Comparison of ENCODE assay signal across 30 cellular contexts in genomic region chr7:71574153-71574894, GRCh38.
"Had no signal": no experiment of that assay in that cellular context is flagged by ENCODE, and none has a peak within 500 bp of the region (broad histone marks: within the 10 kb centered on the region; RNA-seq: fewer than 3 reads in every experiment).

No MANE protein-coding gene starts in this region.

- H3K4me3 ChIP-seq: gastroesophageal sphincter, hepatocyte, left ventricle myocardium inferior, pancreas, prostate gland, sigmoid colon, upper lobe of right lung had no signal

- H3K4me3 Mint-ChIP-seq: activated CD4-positive, alpha-beta memory T cell treated with anti-CD3 and anti-CD28 coated beads for 36 hours; activated CD4-positive, alpha-beta T cell treated with anti-CD3 and anti-CD28 coated beads, Interleukin-2, amount 10 ng/mL, durations not matched to agents 24 days and 14 days; activated T-cell treated with anti-CD3 and anti-CD28 coated beads, Interleukin-2, amount 50 U/mL, for 24 hours; effector memory CD8-positive, alpha-beta T cell; nephron progenitor cell; stimulated activated effector memory CD8-positive, alpha-beta T cell treated with anti-CD3 and anti-CD28 coated beads, Interleukin-12 subunit alpha, Interleukin-12 subunit beta, amount 100 ng/mL, for 72 hours; stimulated activated naive CD8-positive, alpha-beta T cell treated with anti-CD3 and anti-CD28 coated beads, Interleukin-15, amount 100 ng/mL, for 72 hours; T-helper 17 cell had no signal

- H3K4me2 ChIP-seq: hepatocyte had no signal

- H3K27me3 Mint-ChIP-seq: activated CD4-positive, alpha-beta memory T cell treated with anti-CD3 and anti-CD28 coated beads for 36 hours; activated CD4-positive, alpha-beta T cell treated with anti-CD3 and anti-CD28 coated beads, Interleukin-2, amount 10 ng/mL, durations not matched to agents 24 days and 14 days; activated T-cell treated with anti-CD3 and anti-CD28 coated beads, Interleukin-2, amount 50 U/mL, for 24 hours; effector memory CD8-positive, alpha-beta T cell; stimulated activated naive CD8-positive, alpha-beta T cell treated with anti-CD3 and anti-CD28 coated beads, Interleukin-15, amount 100 ng/mL, for 72 hours; T-helper 17 cell had no signal

- H2AFZ ChIP-seq: hepatocyte had no signal

- H3K4me1 Mint-ChIP-seq: activated CD4-positive, alpha-beta T cell treated with anti-CD3 and anti-CD28 coated beads, Interleukin-2, amount 10 ng/mL, durations not matched to agents 24 days and 14 days; stimulated activated effector memory CD8-positive, alpha-beta T cell treated with anti-CD3 and anti-CD28 coated beads, Interleukin-12 subunit alpha, Interleukin-12 subunit beta, amount 100 ng/mL, for 72 hours; stimulated activated naive CD8-positive, alpha-beta T cell treated with anti-CD3 and anti-CD28 coated beads, Interleukin-15, amount 100 ng/mL, for 72 hours; T-helper 17 cell had no signal

- H3K36me3 ChIP-seq: brain microvascular endothelial cell, left ventricle myocardium inferior, pancreas, prostate gland, upper lobe of right lung, WERI-Rb-1 had no signal

- H3K79me2 ChIP-seq: hepatocyte had no signal

- H3K27ac ChIP-seq: brain microvascular endothelial cell, gastroesophageal sphincter, hepatocyte, left ventricle myocardium inferior, pancreas, prostate gland, sigmoid colon, upper lobe of right lung, WERI-Rb-1 had no signal

- H3K4me1 ChIP-seq: gastroesophageal sphincter, left ventricle myocardium inferior, pancreas, prostate gland, sigmoid colon, upper lobe of right lung had no signal

- H3K27ac Mint-ChIP-seq: activated CD4-positive, alpha-beta memory T cell treated with anti-CD3 and anti-CD28 coated beads for 36 hours; activated CD4-positive, alpha-beta T cell treated with anti-CD3 and anti-CD28 coated beads, Interleukin-2, amount 10 ng/mL, durations not matched to agents 24 days and 14 days; activated T-cell treated with anti-CD3 and anti-CD28 coated beads, Interleukin-2, amount 50 U/mL, for 24 hours; effector memory CD8-positive, alpha-beta T cell; nephron progenitor cell; stimulated activated effector memory CD8-positive, alpha-beta T cell treated with anti-CD3 and anti-CD28 coated beads, Interleukin-12 subunit alpha, Interleukin-12 subunit beta, amount 100 ng/mL, for 72 hours; stimulated activated naive CD8-positive, alpha-beta T cell treated with anti-CD3 and anti-CD28 coated beads, Interleukin-15, amount 100 ng/mL, for 72 hours; T-helper 17 cell had no signal

- DNase-seq: activated CD4-positive, alpha-beta memory T cell treated with anti-CD3 and anti-CD28 coated beads for 36 hours; activated CD4-positive, alpha-beta T cell treated with anti-CD3 and anti-CD28 coated beads, Interleukin-2, amount 10 ng/mL, durations not matched to agents 24 days and 14 days; activated CD4-positive, CD25-positive, alpha-beta regulatory T cell treated with anti-CD3 and anti-CD28 coated beads, Interleukin-2, amount 50 U/mL, for 72 hours; activated CD8-positive, alpha-beta memory T cell treated with anti-CD3 and anti-CD28 coated beads, Interleukin-2, amount 50 U/mL, for 48 hours; activated gamma-delta T cell; activated naive CD4-positive, alpha-beta T cell treated with anti-CD3 and anti-CD28 coated beads, Interleukin-2, amount 50 U/mL, for 16 hours; activated T-cell treated with anti-CD3 and anti-CD28 coated beads, Interleukin-2, amount 50 U/mL, for 24 hours; amniotic stem cell; brain microvascular endothelial cell; caudate nucleus; cortex of kidney; effector memory CD8-positive, alpha-beta T cell; erythroblast; left ventricle myocardium inferior; nephron progenitor cell; nucleus accumbens; pancreas; sigmoid colon; small intestine; stimulated activated CD4-positive, alpha-beta T cell treated with anti-CD3 and anti-CD28 coated beads, Interleukin-4, amount 100 ng/mL, for 24 hours; stimulated activated naive CD8-positive, alpha-beta T cell treated with anti-CD3 and anti-CD28 coated beads, Interleukin-15, amount 100 ng/mL, for 72 hours; substantia nigra; T-helper 17 cell; T1000; upper lobe of right lung; WERI-Rb-1 had no signal

- H3K9me3 ChIP-seq: gastroesophageal sphincter, left ventricle myocardium inferior, pancreas, prostate gland, sigmoid colon, upper lobe of right lung had no signal

- H3K36me3 Mint-ChIP-seq: activated CD4-positive, alpha-beta memory T cell treated with anti-CD3 and anti-CD28 coated beads for 36 hours; stimulated activated effector memory CD8-positive, alpha-beta T cell treated with anti-CD3 and anti-CD28 coated beads, Interleukin-12 subunit alpha, Interleukin-12 subunit beta, amount 100 ng/mL, for 72 hours had no signal

- H3K27me3 ChIP-seq: brain microvascular endothelial cell, gastroesophageal sphincter, hepatocyte, pancreas, sigmoid colon, upper lobe of right lung had no signal

- ATAC-seq: effector memory CD8-positive, alpha-beta T cell; gastroesophageal sphincter; pancreas; stimulated activated effector memory CD8-positive, alpha-beta T cell treated with anti-CD3 and anti-CD28 coated beads, Interleukin-12 subunit alpha, Interleukin-12 subunit beta, amount 100 ng/mL, for 72 hours; stimulated activated naive CD8-positive, alpha-beta T cell treated with anti-CD3 and anti-CD28 coated beads, Interleukin-15, amount 100 ng/mL, for 72 hours; T-helper 17 cell; upper lobe of right lung had no signal
